Comparison of ENCODE assay signal across 19 cellular contexts in genomic region chr3:46668591-46668990, GRCh38. TPM values are rescaled to one million over a fixed set of nuclear protein-coding genes. Genes with fewer than 3 reads are reported as not detected.
DNase-seq lines count a peak whose midpoint lies in the region; FAIRE-seq and TF ChIP-seq lines count a peak whose summit lies in the region.
"Had no signal": no experiment of that assay in that cellular context is flagged by ENCODE, and none has a peak within 500 bp of the region (broad histone marks: within the 10 kb centered on the region; RNA-seq: fewer than 3 reads in every experiment).

No MANE protein-coding gene starts in this region.

- no peaks in the 10 kb centered on the region for H3K79me2 ChIP-seq in trophoblast cell (ENCODE audit: control insufficient read depth, insufficient read depth, low read length, poor library complexity)

- no peak overlapping the region for H3K4ac ChIP-seq in neuronal stem cell (ENCODE audit: low read length)
- H3K4ac ChIP-seq in trophoblast cell (ENCODE audit: low read depth, low read length) = no peak overlapping the region

- WGBS in neuronal stem cell (ENCODE audit: extremely low coverage in 2 of 2, insufficient read length in 2 of 2, insufficient replicate concordance in 1 of 2), 2 donors = no CpG with 5 or more reads among the region's 2 CpGs
- no CpG with 5 or more reads among the region's 2 CpGs for WGBS in trophoblast cell (ENCODE audit: extremely low coverage, insufficient coverage, insufficient read length)

- no peak overlapping the region for H2BK12ac ChIP-seq in neuronal stem cell (ENCODE audit: low read length)
- no peak overlapping the region for H2BK12ac ChIP-seq in trophoblast cell (ENCODE audit: low read length)

- H3K36me3 ChIP-seq in neuronal stem cell (replicated peaks in 1 of 2; ENCODE audit: control insufficient read depth in 2 of 2, insufficient read depth in 2 of 2, low read length in 2 of 2) = no peaks in the 10 kb centered on the region
- H3K36me3 ChIP-seq in trophoblast cell (ENCODE audit: control insufficient read depth in 1 of 2, insufficient read depth in 2 of 2, low read length in 2 of 2) = peaks cover 0 to 2% of the 10 kb centered on the region in 2 experiments
- H3K36me3 ChIP-seq: BLaER1, brain microvascular endothelial cell had no signal

- H2BK120ac ChIP-seq in neuronal stem cell (ENCODE audit: low read depth, low read length) (no peak overlapping the region), trophoblast cell (ENCODE audit: insufficient read depth, low read length, poor library complexity) (no peak overlapping the region)

- H3K27ac ChIP-seq in coronary artery (no peak overlapping the region), neuronal stem cell (replicated peaks; ENCODE audit: low read length) (no peak overlapping the region), trophoblast cell (ENCODE audit: low read depth, low read length) (no peak overlapping the region)
- H3K27ac ChIP-seq: BLaER1, brain microvascular endothelial cell had no signal

- no peak for FAIRE-seq in GM12891 (lab: Jason Lieb, UNC)
- FAIRE-seq: frontal cortex had no signal

- DNase-seq in activated CD4-positive, CD25-positive, alpha-beta regulatory T cell treated with anti-CD3 and anti-CD28 coated beads, Interleukin-2, amount 50 U/mL, for 72 hours = peak; percentile 25
- no peak for DNase-seq in activated CD4-positive, CD25-positive, alpha-beta regulatory T cell (lab: John Stamatoyannopoulos, UW)
- peak; percentile 2 for DNase-seq in GM12891 (ENCODE audit: insufficient read length, low spot score)
- peak; percentile 67 for DNase-seq in coronary artery (ENCODE audit: low spot score)
- no peak for DNase-seq in neuronal stem cell (ENCODE audit: low spot score)
- no peak for DNase-seq in NCI-H146 (lab: John Stamatoyannopoulos, UW)
- no peak for DNase-seq in activated gamma-delta T cell (lab: John Stamatoyannopoulos, UW)
- DNase-seq in trophoblast cell = no peak
- DNase-seq: activated CD8-positive, alpha-beta memory T cell treated with anti-CD3 and anti-CD28 coated beads, Interleukin-2, amount 50 U/mL, for 48 hours; activated naive CD8-positive, alpha-beta T cell treated with anti-CD3 and anti-CD28 coated beads for 36 hours; brain microvascular endothelial cell; Calu3; NCI-H1105; NCI-H2107; NCI-H510A; RPMI8226; stimulated activated naive CD4-positive, alpha-beta T cell treated with Interleukin-2 at 50 U/mL for 16 hours had no signal

- H3K27me3 ChIP-seq in neuronal stem cell (ENCODE audit: control insufficient read depth in 3 of 3, insufficient read depth in 3 of 3, low read depth in 1 of 3, low read length in 3 of 3) = no peaks in the 10 kb centered on the region
- no peaks in the 10 kb centered on the region for H3K27me3 ChIP-seq in trophoblast cell (ENCODE audit: insufficient read depth, low read length)
- H3K27me3 ChIP-seq: BLaER1, brain microvascular endothelial cell had no signal

- H4K8ac ChIP-seq in neuronal stem cell (ENCODE audit: low read depth, low read length) (no peak overlapping the region), trophoblast cell (ENCODE audit: low read depth, low read length) (no peak overlapping the region)

- H3K4me3 ChIP-seq in coronary artery (no peak overlapping the region), neuronal stem cell (ENCODE audit: low read length in 2 of 2) (no peak overlapping the region), trophoblast cell (ENCODE audit: low read depth, low read length) (no peak overlapping the region)
- H3K4me3 ChIP-seq: BLaER1 had no signal

- H3K79me1 ChIP-seq in neuronal stem cell (ENCODE audit: low read depth, low read length) = no peaks in the 10 kb centered on the region
- H3K79me1 ChIP-seq in trophoblast cell (ENCODE audit: low read length) = no peaks in the 10 kb centered on the region

- no peak overlapping the region for H4K12ac ChIP-seq in trophoblast cell (ENCODE audit: low read depth, low read length)

- no peak overlapping the region for H2BK15ac ChIP-seq in neuronal stem cell (ENCODE audit: low read length)

- no peak overlapping the region for H3K9ac ChIP-seq in neuronal stem cell (ENCODE audit: low read depth, low read length, poor library complexity)
- no peak overlapping the region for H3K9ac ChIP-seq in trophoblast cell (ENCODE audit: low read length)
- H3K9ac ChIP-seq: BLaER1 had no signal

- TF ChIP-seq CTCF in coronary artery (IDR thresholded peaks at IDR 0.05) = no peak

- no peak for TF ChIP-seq POLR2A in GM12891 (IDR thresholded peaks at IDR 0.05; ENCODE audit: low read depth, low read length)

- H3K14ac ChIP-seq in neuronal stem cell (ENCODE audit: low read length) (no peak overlapping the region), trophoblast cell (ENCODE audit: low read length) (no peak overlapping the region)

- no peak overlapping the region for H4K91ac ChIP-seq in neuronal stem cell (ENCODE audit: low read depth, low read length, poor library complexity)
- no peak overlapping the region for H4K91ac ChIP-seq in trophoblast cell (ENCODE audit: low read depth, low read length)

- H3K4me1 ChIP-seq in neuronal stem cell (ENCODE audit: control insufficient read depth in 2 of 2, insufficient read depth in 1 of 2, low read depth in 1 of 2, low read length in 2 of 2) (peaks cover 0 to 14% of the 10 kb centered on the region in 2 donors), trophoblast cell (ENCODE audit: control insufficient read depth in 1 of 2, insufficient read depth in 2 of 2, low read length in 2 of 2) (no peaks in the 10 kb centered on the region)

- peak overlapping the region; percentile 35 for H3K18ac ChIP-seq in neuronal stem cell (ENCODE audit: low read length)
- no peak overlapping the region for H3K18ac ChIP-seq in trophoblast cell (ENCODE audit: low read length)

- H3K23ac ChIP-seq in neuronal stem cell (ENCODE audit: low read depth, low read length, poor library complexity) (no peak overlapping the region), trophoblast cell (ENCODE audit: low read length) (no peak overlapping the region)

- no peak overlapping the region for H2BK5ac ChIP-seq in neuronal stem cell (ENCODE audit: low read length)
- H2BK5ac ChIP-seq in trophoblast cell (ENCODE audit: low read depth, low read length, poor library complexity) = no peak overlapping the region

- H2AK5ac ChIP-seq in neuronal stem cell (ENCODE audit: low read depth, low read length) (no peak overlapping the region), trophoblast cell (ENCODE audit: low read length) (no peak overlapping the region)

- H3K4me2 ChIP-seq in neuronal stem cell (ENCODE audit: insufficient read depth, low read length, poor library complexity, severe bottlenecking) (no peak overlapping the region), trophoblast cell (ENCODE audit: low read length) (no peak overlapping the region)
- H3K4me2 ChIP-seq: BLaER1 had no signal

- H2AFZ ChIP-seq in neuronal stem cell (ENCODE audit: low read length) = no peak overlapping the region
- H2AFZ ChIP-seq in trophoblast cell (ENCODE audit: insufficient read depth, low read length, poor library complexity) = no peak overlapping the region

- no peaks in the 10 kb centered on the region for H3K9me3 ChIP-seq in neuronal stem cell (replicated peaks in 1 of 2; ENCODE audit: control insufficient read depth in 2 of 2, insufficient read depth in 1 of 2, low read depth in 1 of 2, low read length in 2 of 2)
- peaks cover 3% of the 10 kb centered on the region for H3K9me3 ChIP-seq in trophoblast cell (ENCODE audit: insufficient read depth, low read depth, low read length)
- H3K9me3 ChIP-seq: BLaER1 had no signal

TF ChIP-seq in GM12891, 5 proteins besides CTCF, POLR2A, EP300 and RAD21:
- TF ChIP-seq POLR2AphosphoS5 (IDR thresholded peaks at IDR 0.05; ENCODE audit: low read depth, low read length) (no peak), POU2F2 (IDR thresholded peaks at IDR 0.05; ENCODE audit: low read depth, low read length) (no peak), SPI1 (IDR thresholded peaks at IDR 0.05; ENCODE audit: low read depth, low read length) (no peak), PAX5 (IDR thresholded peaks at IDR 0.05; ENCODE audit: insufficient read depth, low read length, severe bottlenecking) (no peak)

RNA-seq across cellular contexts. Expression of gene ALS2CL, which starts 24.9 kb away (rescaled TPM):
- 0.04 TPM for polyA plus RNA-seq in GM12891 (2012; ENCODE audit: low read depth, missing spikeins)
- polyA plus RNA-seq in neuronal stem cell (2013, experiment 1 of 2) = 0.78 TPM
- 0.60 TPM for polyA plus RNA-seq in neuronal stem cell (2013, experiment 2 of 2)
- polyA plus RNA-seq in trophoblast cell (2013) = 11.3 and 13.5 TPM in 2 replicates

RNA-seq across cellular contexts. Expression of gene TMIE, which starts 32.6 kb away (rescaled TPM):
- not detected for polyA plus RNA-seq in GM12891 (2012; ENCODE audit: low read depth, missing spikeins)
- 0.26 TPM for polyA plus RNA-seq in neuronal stem cell (2013, experiment 1 of 2)
- 0.30 TPM for polyA plus RNA-seq in neuronal stem cell (2013, experiment 2 of 2)
- 0.07 TPM in 2 replicates for polyA plus RNA-seq in trophoblast cell (2013)

RNA-seq across cellular contexts. Expression of gene PRSS50, which starts 49.1 kb away (rescaled TPM):
- not detected for polyA plus RNA-seq in GM12891 (2012; ENCODE audit: low read depth, missing spikeins)
- 0.64 TPM for polyA plus RNA-seq in neuronal stem cell (2013, experiment 1 of 2)
- 0.57 TPM for polyA plus RNA-seq in neuronal stem cell (2013, experiment 2 of 2)
- 0.07 and 0.16 TPM in 2 replicates for polyA plus RNA-seq in trophoblast cell (2013)

RNA-seq across cellular contexts. Expression of gene FAM240A, which starts 56.3 kb away (rescaled TPM):
- polyA plus RNA-seq in GM12891 (2012; ENCODE audit: low read depth, missing spikeins) = not detected
- polyA plus RNA-seq in neuronal stem cell (2013, experiment 1 of 2) = not detected
- not detected for polyA plus RNA-seq in neuronal stem cell (2013, experiment 2 of 2)
- not detected in 2 replicates for polyA plus RNA-seq in trophoblast cell (2013)

Comparison
In these comparisons a context has a peak if more than half of its experiments do, and no peak if none do; other contexts are left out.
1. DNase-seq: peak in activated CD4-positive, CD25-positive, alpha-beta regulatory T cell treated with anti-CD3 and anti-CD28 coated beads, Interleukin-2, amount 50 U/mL, for 72 hours (single experiment), GM12891 (single experiment) and coronary artery (single experiment); none in activated CD4-positive, CD25-positive, alpha-beta regulatory T cell (0 of 4), neuronal stem cell (single experiment), NCI-H146 (single experiment), activated gamma-delta T cell (single experiment) and trophoblast cell (0 of 2).